ENCODE assay signal across 29 cellular contexts in the genomic region with DNA sequence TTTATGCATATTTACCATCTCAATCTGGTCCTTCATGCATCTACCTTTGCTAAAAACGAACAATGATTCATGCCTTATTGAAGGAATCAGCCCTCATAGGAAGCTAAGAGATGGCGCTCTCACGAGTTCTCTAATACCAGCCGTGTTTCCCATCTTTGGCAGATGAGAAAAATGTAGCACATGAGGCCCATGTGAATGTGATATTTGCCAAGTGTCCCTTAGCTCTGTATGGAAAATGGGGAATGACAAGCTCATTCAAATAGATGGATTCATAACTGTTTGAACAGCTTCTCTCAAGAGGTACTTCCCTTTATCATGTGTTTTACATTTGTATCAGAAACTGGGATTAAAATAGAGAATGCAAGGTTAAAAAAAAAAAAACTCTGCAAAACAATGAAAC.
DNase-seq lines count a peak whose midpoint lies in the region; ATAC-seq and TF ChIP-seq lines count a peak whose summit lies in the region.
"Had no signal": no experiment of that assay in that cellular context is flagged by ENCODE, and none has a peak within 500 bp of the region (broad histone marks: within the 10 kb centered on the region; RNA-seq: fewer than 3 reads in every experiment).

No MANE protein-coding gene starts in this region.

- H3K4me1 ChIP-seq in BLaER1, result peaks cover 12% of the 10 kb centered on the region
- H3K4me1 ChIP-seq: colonic mucosa, right atrium auricular region had no signal

- H3K27me3 Mint-ChIP-seq in activated naive CD8-positive, alpha-beta T cell treated with anti-CD3 and anti-CD28 coated beads for 36 hours, result no peaks in the 10 kb centered on the region
- H3K27me3 Mint-ChIP-seq in type B pancreatic cell, result no peaks in the 10 kb centered on the region
- H3K27me3 Mint-ChIP-seq: activated CD4-positive, alpha-beta T cell treated with anti-CD3 and anti-CD28 coated beads for 36 hours; activated T-helper 17 cell treated with anti-CD3 and anti-CD28 coated beads, Interleukin-2, amount 50 U/mL, for 72 hours had no signal

- no peak overlapping the region for H3K9ac ChIP-seq in BLaER1

- peaks cover 16% of the 10 kb centered on the region for H3K9me3 ChIP-seq in BLaER1
- H3K9me3 ChIP-seq: colonic mucosa had no signal

- peak overlapping the region; percentile 38; the same call in 1 of the 2 replicates for H3K4me2 ChIP-seq in BLaER1
- H3K4me2 ChIP-seq: smooth muscle cell had no signal

- no peaks in the 10 kb centered on the region for H3K36me3 ChIP-seq in BLaER1
- H3K36me3 ChIP-seq: colonic mucosa, right atrium auricular region, suprapubic skin had no signal

- no peaks in the 10 kb centered on the region for H4K20me1 ChIP-seq in BLaER1

- no peak overlapping the region for H3K4me3 Mint-ChIP-seq in activated naive CD8-positive, alpha-beta T cell treated with anti-CD3 and anti-CD28 coated beads for 36 hours
- no peak overlapping the region for H3K4me3 Mint-ChIP-seq in type B pancreatic cell
- H3K4me3 Mint-ChIP-seq: activated CD4-positive, alpha-beta T cell treated with anti-CD3 and anti-CD28 coated beads for 36 hours; activated T-helper 17 cell treated with anti-CD3 and anti-CD28 coated beads, Interleukin-2, amount 50 U/mL, for 72 hours; CD8-positive, alpha-beta memory T cell had no signal

- peak; percentile 93 for DNase-seq in NCI-H1092 treated with DMSO at 0.1 percent for 48 hours (lab: John Stamatoyannopoulos, UW)
- DNase-seq in NCI-H748 treated with DMSO at 0.1 percent for 48 hours (lab: John Stamatoyannopoulos, UW), result peak; percentile 15
- DNase-seq in coronary artery (ENCODE audit: low spot score), result no peak
- DNase-seq in hepatic stellate cell (ENCODE audit: low spot score), result no peak
- DNase-seq in activated naive CD8-positive, alpha-beta T cell treated with anti-CD3 and anti-CD28 coated beads for 36 hours, result no peak
- no peak for DNase-seq in type B pancreatic cell (ENCODE audit: extremely low spot score, unreplicated experiment)
- DNase-seq: activated CD4-positive, alpha-beta T cell treated with anti-CD3 and anti-CD28 coated beads for 36 hours; anterior cingulate cortex; CD8-positive, alpha-beta memory T cell; colonic mucosa; effector memory CD4-positive, alpha-beta T cell; KBM-7; mesendoderm; NCI-H2171; NCI-H526; posterior cingulate gyrus; stimulated activated CD4-positive, alpha-beta T cell treated with anti-CD3 and anti-CD28 coated beads, Interleukin-1b, Interleukin-23, amount 100 ng/mL, for 48 hours; stimulated activated naive CD4-positive, alpha-beta T cell treated with Interleukin-2 at 50 U/mL for 16 hours; SW 1271 had no signal

- H3K27me3 ChIP-seq in BLaER1, result no peaks in the 10 kb centered on the region
- H3K27me3 ChIP-seq: colonic mucosa, right atrium auricular region, suprapubic skin had no signal

- peaks cover 31% of the 10 kb centered on the region for H3K9me3 Mint-ChIP-seq in activated naive CD8-positive, alpha-beta T cell treated with anti-CD3 and anti-CD28 coated beads for 36 hours
- H3K9me3 Mint-ChIP-seq in type B pancreatic cell, result peaks cover 7% of the 10 kb centered on the region

- ATAC-seq in GM21825 (IDR thresholded peaks at IDR 0.05; ENCODE audit: unreplicated experiment), result no peak
- ATAC-seq: activated CD4-positive, alpha-beta T cell treated with anti-CD3 and anti-CD28 coated beads for 36 hours; activated naive CD4-positive, alpha-beta T cell treated with anti-CD3 and anti-CD28 coated beads, Interleukin-2, amount 50 U/mL, for 72 hours; activated T-helper 17 cell treated with anti-CD3 and anti-CD28 coated beads, Interleukin-2, amount 50 U/mL, for 72 hours; left lobe of liver had no signal

- H3K4me1 Mint-ChIP-seq in activated naive CD8-positive, alpha-beta T cell treated with anti-CD3 and anti-CD28 coated beads for 36 hours, result peaks cover 30% of the 10 kb centered on the region
- no peaks in the 10 kb centered on the region for H3K4me1 Mint-ChIP-seq in type B pancreatic cell (ENCODE audit: unreplicated experiment)

- H3K27ac ChIP-seq in BLaER1 (no peak overlapping the region), coronary artery (peak overlapping the region; percentile 44 to 51)
- H3K27ac ChIP-seq: colonic mucosa, epithelial cell of prostate, HL-60, suprapubic skin had no signal

- H3K4me3 ChIP-seq in BLaER1 (no peak overlapping the region), coronary artery (no peak overlapping the region)
- H3K4me3 ChIP-seq: colonic mucosa, right atrium auricular region, smooth muscle cell, suprapubic skin had no signal

- TF ChIP-seq CTCF in coronary artery (IDR thresholded peaks at IDR 0.05), result no peak
- TF ChIP-seq CTCF in type B pancreatic cell (conservative IDR thresholded peaks at IDR 0.05), result no peak

- no peak overlapping the region for H3K27ac Mint-ChIP-seq in activated naive CD8-positive, alpha-beta T cell treated with anti-CD3 and anti-CD28 coated beads for 36 hours
- H3K27ac Mint-ChIP-seq in type B pancreatic cell, result no peak overlapping the region
- H3K27ac Mint-ChIP-seq: activated CD4-positive, alpha-beta T cell treated with anti-CD3 and anti-CD28 coated beads for 36 hours; activated naive CD4-positive, alpha-beta T cell treated with anti-CD3 and anti-CD28 coated beads, Interleukin-2, amount 50 U/mL, for 72 hours; activated T-helper 17 cell treated with anti-CD3 and anti-CD28 coated beads, Interleukin-2, amount 50 U/mL, for 72 hours had no signal

- H3K36me3 Mint-ChIP-seq in activated naive CD8-positive, alpha-beta T cell treated with anti-CD3 and anti-CD28 coated beads for 36 hours, result peaks cover 61% of the 10 kb centered on the region
- peaks cover 8% of the 10 kb centered on the region for H3K36me3 Mint-ChIP-seq in type B pancreatic cell

Comparison
In these comparisons a context has a peak if more than half of its experiments do, and no peak if none do; other contexts are left out.
1. DNase-seq: peak in NCI-H1092 treated with DMSO at 0.1 percent for 48 hours (single experiment) and NCI-H748 treated with DMSO at 0.1 percent for 48 hours (single experiment); none in coronary artery (single experiment), hepatic stellate cell (single experiment), activated naive CD8-positive, alpha-beta T cell treated with anti-CD3 and anti-CD28 coated beads for 36 hours (single experiment) and type B pancreatic cell (single experiment).